9 cellular contexts compared by ENCODE assay signal in genomic region chr1:54857741-54858665, GRCh38. TPM values are rescaled to one million over a fixed set of nuclear protein-coding genes. Genes with fewer than 3 reads are reported as not detected.
DNase-seq lines count a peak whose midpoint lies in the region; ATAC-seq and TF ChIP-seq lines count a peak whose summit lies in the region.
"Had no signal": no experiment of that assay in that cellular context is flagged by ENCODE, and none has a peak within 500 bp of the region (broad histone marks: within the 10 kb centered on the region; RNA-seq: fewer than 3 reads in every experiment).

No MANE protein-coding gene starts in this region.

- TF ChIP-seq CTCF in HEK293 (tag by site-specific recombination; IDR thresholded peaks at IDR 0.05) (no peak), WERI-Rb-1 (IDR thresholded peaks at IDR 0.05; ENCODE audit: low read depth, low read length) (no peak), smooth muscle cell (IDR thresholded peaks at IDR 0.05; ENCODE audit: borderline replicate concordance, insufficient read depth, poor library complexity, severe bottlenecking) (no peak), thyroid gland (IDR thresholded peaks at IDR 0.05) (no peak)

- H4K20me1 ChIP-seq in smooth muscle cell (ENCODE audit: low read depth), result no peaks in the 10 kb centered on the region

- ATAC-seq in HG03342 (IDR thresholded peaks at IDR 0.05; ENCODE audit: unreplicated experiment), result no peak
- ATAC-seq: activated CD8-positive, alpha-beta T cell treated with anti-CD3 and anti-CD28 coated beads, Interleukin-2, amount 10 ng/mL, durations not matched to agents 7 days and 5 days had no signal

- H3K4me3 ChIP-seq in HEK293 (ENCODE audit: low read depth, low read length), result no peak overlapping the region
- no peak overlapping the region for H3K4me3 ChIP-seq in WERI-Rb-1 (ENCODE audit: low read depth, low read length)
- H3K4me3 ChIP-seq in smooth muscle cell, result no peak overlapping the region
- no peak overlapping the region for H3K4me3 ChIP-seq in thyroid gland (replicated peaks in 1 of 3)

- no peak overlapping the region for H2AFZ ChIP-seq in smooth muscle cell (ENCODE audit: low read depth)

- POLR2A ChIA-PET in HEK293 (lab: Yijun Ruan, JAX), result no interaction called here

- H3K27ac ChIP-seq in HEK293 (ENCODE audit: extremely low read depth, low read depth, low read length) (no peak overlapping the region), WERI-Rb-1 (no peak overlapping the region), smooth muscle cell (ENCODE audit: low read depth) (peak overlapping the region; percentile 60), thyroid gland (no peak overlapping the region)

- H3K36me3 ChIP-seq in HEK293 (ENCODE audit: control insufficient read depth in 2 of 2, insufficient read depth in 1 of 2, low read length in 2 of 2), result peaks cover 32 to 76% of the 10 kb centered on the region in 2 experiments
- peaks cover 43% of the 10 kb centered on the region for H3K36me3 ChIP-seq in WERI-Rb-1
- H3K36me3 ChIP-seq in smooth muscle cell (ENCODE audit: low read depth), result peaks cover 8% of the 10 kb centered on the region
- H3K36me3 ChIP-seq in thyroid gland, result peaks cover 0 to 4% of the 10 kb centered on the region in 2 donors

- H3K27me3 ChIP-seq in WERI-Rb-1 (ENCODE audit: insufficient read depth, low read depth, severe bottlenecking) (no peaks in the 10 kb centered on the region), smooth muscle cell (ENCODE audit: low read depth) (no peaks in the 10 kb centered on the region), thyroid gland (no peaks in the 10 kb centered on the region)

- H3K4me2 ChIP-seq in smooth muscle cell, result no peak overlapping the region

- no peaks in the 10 kb centered on the region for H3K79me2 ChIP-seq in smooth muscle cell (ENCODE audit: low read depth)

- H3K9me3 ChIP-seq in HEK293 (ENCODE audit: control insufficient read depth, insufficient read depth, low read depth, low read length) (no peaks in the 10 kb centered on the region), WERI-Rb-1 (ENCODE audit: severe bottlenecking) (no peaks in the 10 kb centered on the region), smooth muscle cell (replicated peaks; ENCODE audit: low read depth) (no peaks in the 10 kb centered on the region), thyroid gland (no peaks in the 10 kb centered on the region)

- H3F3A ChIP-seq in smooth muscle cell (ENCODE audit: low read depth), result peaks cover 8% of the 10 kb centered on the region

- H3K9ac ChIP-seq in smooth muscle cell (ENCODE audit: low read depth), result no peak overlapping the region

- DNase-seq in WERI-Rb-1, result peak; percentile 18
- peak; percentile 74 for DNase-seq in iris pigment epithelial cell (ENCODE audit: low read depth)
- no peak for DNase-seq in smooth muscle cell (lab: John Stamatoyannopoulos, UW; ENCODE audit: unreplicated experiment)
- DNase-seq in iPS-NIHi11 (ENCODE audit: low spot score), result no peak
- DNase-seq in thyroid gland, result no peak
- DNase-seq: activated CD8-positive, alpha-beta T cell treated with anti-CD3 and anti-CD28 coated beads, Interleukin-2, amount 10 ng/mL, durations not matched to agents 7 days and 5 days; GDM1 had no signal

- no peaks in the 10 kb centered on the region for H3K4me1 ChIP-seq in HEK293 (ENCODE audit: control insufficient read depth, insufficient read depth, low read length)
- no peaks in the 10 kb centered on the region for H3K4me1 ChIP-seq in smooth muscle cell (ENCODE audit: low read depth)
- no peaks in the 10 kb centered on the region for H3K4me1 ChIP-seq in thyroid gland

- intact Hi-C loops in thyroid gland (cut with DNase I), result no loop called here

- TF ChIP-seq POLR2A in thyroid gland (IDR thresholded peaks at IDR 0.05), result no peak

- WGBS in smooth muscle cell (ENCODE audit: low lambda C conversion rate), result 69% methylated on average over 9 of the region's 9 CpGs
- 82 to 94% methylated on average over 8 to 9 of the region's 9 CpGs for WGBS in thyroid gland, 2 donors

- CTCF ChIA-PET in HEK293 (lab: Yijun Ruan, JAX), result interaction anchor here (0.7 to 0.9 kb wide), 2 partner anchors 16 to 23 kb away, joined by 3 read pairs; no protein-coding TSS in a partner anchor

TF ChIP-seq in HEK293, 187 proteins besides CTCF, POLR2A, EP300 and RAD21:
- TF ChIP-seq ZNF600 (tag by site-specific recombination; IDR thresholded peaks at IDR 0.05), result no peak
- peak; percentile 16; the same call in 1 of the 2 replicates for TF ChIP-seq PRDM10 (tag by site-specific recombination; IDR thresholded peaks at IDR 0.05)

RNA-seq across cellular contexts. Expression of gene DHCR24, which starts 29.0 kb away (rescaled TPM):
- total RNA-seq in smooth muscle cell, result 47.2 and 54.7 TPM in 2 replicates
- polyA plus RNA-seq in smooth muscle cell, result 53.5 and 64.2 TPM in 2 replicates
- 10 to 100 TPM; 22.4 to 82.2 (median 40.4) TPM for total RNA-seq in thyroid gland

RNA-seq across cellular contexts. Expression of gene TTC22, which starts 56.9 kb away (rescaled TPM):
- total RNA-seq in smooth muscle cell (1.3 TPM in 2 replicates), thyroid gland (10 to 100 TPM in 3 of 4 donors, 1 to 10 TPM in 1; 8.0 to 14.0 (median 11.1) TPM)
- polyA plus RNA-seq in smooth muscle cell, result 0.50 and 2.5 TPM in 2 replicates

Comparison
In these comparisons a context has a peak if more than half of its experiments do, and no peak if none do; other contexts are left out.
1. DNase-seq: peak in WERI-Rb-1 (single experiment) and iris pigment epithelial cell (single experiment); none in smooth muscle cell (single experiment), iPS-NIHi11 (single experiment) and thyroid gland (0 of 2).